In genomic region chr1:147337040-147337439, GRCh38 we compare ENCODE assay signal across 17 cellular contexts.
A peak's percentile ranks its signal among the peaks of the same experiment; 100 is the strongest.
DNase-seq lines count a peak whose midpoint lies in the region; ATAC-seq and TF ChIP-seq lines count a peak whose summit lies in the region.
"Had no signal": no experiment of that assay in that cellular context is flagged by ENCODE, and none has a peak within 500 bp of the region (broad histone marks: within the 10 kb centered on the region; RNA-seq: fewer than 3 reads in every experiment).

No MANE protein-coding gene starts in this region.

- TF ChIP-seq EP300 in suprapubic skin (IDR thresholded peaks at IDR 0.05), result no peak

- peaks cover 9% of the 10 kb centered on the region for H3K27me3 ChIP-seq in suprapubic skin
- H3K27me3 ChIP-seq: colonic mucosa, thyroid gland had no signal

- DNase-seq in GM03348 (ENCODE audit: low spot score) (peak; percentile 5), NCI-H524 treated with DMSO at 0.1 percent for 48 hours (lab: John Stamatoyannopoulos, UW) (peak; percentile 37), iPS DF 19.7 (ENCODE audit: low read depth, low spot score) (peak; percentile 69), occipital lobe (lab: John Stamatoyannopoulos, UW) (peak; percentile 7), suprapubic skin (ENCODE audit: low spot score in 2 of 2) (no peak), NCI-H2107 (lab: John Stamatoyannopoulos, UW) (no peak)
- DNase-seq: activated CD4-positive, alpha-beta T cell treated with anti-CD3 and anti-CD28 coated beads for 36 hours; activated naive CD8-positive, alpha-beta T cell treated with anti-CD3 and anti-CD28 coated beads, Interleukin-2, amount 10 ng/mL, durations not matched to agents 7 days and 5 days; colonic mucosa; KBM-7; midbrain; NCI-H1930; NCI-H510A treated with DMSO at 0.1 percent for 48 hours; thyroid gland had no signal

- 28% methylated on average over 2 of the region's 2 CpGs for WGBS in suprapubic skin

- no peak for ATAC-seq in GM21360 (IDR thresholded peaks at IDR 0.05; ENCODE audit: unreplicated experiment)
- ATAC-seq: activated CD4-positive, alpha-beta T cell treated with anti-CD3 and anti-CD28 coated beads for 36 hours; activated T-helper 17 cell treated with anti-CD3 and anti-CD28 coated beads, Interleukin-2, amount 50 U/mL, for 72 hours; left lobe of liver had no signal

- no peak overlapping the region for H3K27ac ChIP-seq in suprapubic skin
- H3K27ac ChIP-seq: colonic mucosa, thyroid gland had no signal

- no peak overlapping the region for H3K4me3 ChIP-seq in suprapubic skin
- H3K4me3 ChIP-seq: colonic mucosa, thyroid gland had no signal

- H3K9me3 ChIP-seq in suprapubic skin, result no peaks in the 10 kb centered on the region
- H3K9me3 ChIP-seq: colonic mucosa, thyroid gland had no signal

- TF ChIP-seq CTCF in suprapubic skin (IDR thresholded peaks at IDR 0.05), result no peak

- H3K4me1 ChIP-seq in suprapubic skin, result no peaks in the 10 kb centered on the region
- H3K4me1 ChIP-seq: colonic mucosa, thyroid gland had no signal

- no peaks in the 10 kb centered on the region for H3K36me3 ChIP-seq in suprapubic skin
- H3K36me3 ChIP-seq: colonic mucosa, thyroid gland had no signal

- no peak for TF ChIP-seq POLR2A in suprapubic skin (IDR thresholded peaks at IDR 0.05)

Comparison
In these comparisons a context has a peak if more than half of its experiments do, and no peak if none do; other contexts are left out.
1. DNase-seq: peak in GM03348 (single experiment), NCI-H524 treated with DMSO at 0.1 percent for 48 hours (single experiment), iPS DF 19.7 (single experiment) and occipital lobe (single experiment); none in suprapubic skin (0 of 2) and NCI-H2107 (single experiment).